Comparison of ENCODE assay signal across 12 cellular contexts in the genomic region with DNA sequence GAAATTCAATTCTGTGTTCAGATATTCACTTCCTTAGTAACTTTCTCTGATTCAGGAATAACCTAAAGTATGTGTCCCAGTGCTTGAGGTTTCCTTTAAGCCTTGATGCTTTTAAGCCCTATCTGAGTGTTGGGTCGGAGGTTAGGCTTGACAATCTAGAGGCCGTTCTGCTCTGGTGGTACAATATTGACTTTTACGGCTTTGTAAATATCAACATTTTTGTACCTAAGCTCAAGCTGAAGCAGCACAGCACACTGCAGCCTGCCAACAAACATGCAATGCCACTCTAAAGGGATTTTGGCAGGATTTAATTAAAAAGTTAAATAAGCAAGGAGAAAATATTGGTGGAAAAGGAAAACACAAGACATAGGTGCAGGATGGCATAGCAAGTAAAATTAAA.
"Had no signal": no experiment of that assay in that cellular context is flagged by ENCODE, and none has a peak within 500 bp of the region (broad histone marks: within the 10 kb centered on the region; RNA-seq: fewer than 3 reads in every experiment).

No MANE protein-coding gene starts in this region.

- H3K4me1 Mint-ChIP-seq: activated CD4-positive, alpha-beta T cell treated with anti-CD3 and anti-CD28 coated beads, Interleukin-2, amount 10 ng/mL, durations not matched to agents 24 days and 14 days; activated naive CD4-positive, alpha-beta T cell treated with anti-CD3 and anti-CD28 coated beads, Interleukin-2, amount 10 ng/mL, durations not matched to agents 7 days and 5 days; activated T-helper 17 cell treated with anti-CD3 and anti-CD28 coated beads, Interleukin-2, amount 50 U/mL, for 72 hours had no signal

- H3K9me3 Mint-ChIP-seq: activated CD4-positive, alpha-beta T cell treated with anti-CD3 and anti-CD28 coated beads, Interleukin-2, amount 10 ng/mL, durations not matched to agents 24 days and 14 days; activated naive CD4-positive, alpha-beta T cell treated with anti-CD3 and anti-CD28 coated beads, Interleukin-2, amount 10 ng/mL, durations not matched to agents 7 days and 5 days; activated T-helper 17 cell treated with anti-CD3 and anti-CD28 coated beads, Interleukin-2, amount 50 U/mL, for 72 hours had no signal

- DNase-seq: activated CD4-positive, alpha-beta T cell treated with anti-CD3 and anti-CD28 coated beads, Interleukin-2, amount 10 ng/mL, durations not matched to agents 24 days and 14 days; activated naive CD4-positive, alpha-beta T cell treated with anti-CD3 and anti-CD28 coated beads, Interleukin-2, amount 10 ng/mL, durations not matched to agents 7 days and 5 days; activated T-cell treated with anti-CD3 and anti-CD28 coated beads for 4 hours; foreskin keratinocyte; left ventricle myocardium inferior; pancreas; retina had no signal

- H3K27ac ChIP-seq: foreskin keratinocyte, left ventricle myocardium inferior, pancreas, skin epidermis had no signal

- H3K27ac Mint-ChIP-seq: activated CD4-positive, alpha-beta T cell treated with anti-CD3 and anti-CD28 coated beads, Interleukin-2, amount 10 ng/mL, durations not matched to agents 24 days and 14 days; activated naive CD4-positive, alpha-beta T cell treated with anti-CD3 and anti-CD28 coated beads, Interleukin-2, amount 10 ng/mL, durations not matched to agents 7 days and 5 days; activated T-helper 17 cell treated with anti-CD3 and anti-CD28 coated beads, Interleukin-2, amount 50 U/mL, for 72 hours had no signal

- H3K36me3 Mint-ChIP-seq: activated naive CD4-positive, alpha-beta T cell treated with anti-CD3 and anti-CD28 coated beads, Interleukin-2, amount 10 ng/mL, durations not matched to agents 7 days and 5 days had no signal

- FAIRE-seq: colon, endothelial cell of umbilical vein, keratinocyte had no signal

- H3K27me3 Mint-ChIP-seq: activated CD4-positive, alpha-beta T cell treated with anti-CD3 and anti-CD28 coated beads, Interleukin-2, amount 10 ng/mL, durations not matched to agents 24 days and 14 days; activated naive CD4-positive, alpha-beta T cell treated with anti-CD3 and anti-CD28 coated beads, Interleukin-2, amount 10 ng/mL, durations not matched to agents 7 days and 5 days; activated T-helper 17 cell treated with anti-CD3 and anti-CD28 coated beads, Interleukin-2, amount 50 U/mL, for 72 hours had no signal

- H3K36me3 ChIP-seq: left ventricle myocardium inferior, pancreas had no signal

- ATAC-seq: activated T-helper 17 cell treated with anti-CD3 and anti-CD28 coated beads, Interleukin-2, amount 50 U/mL, for 72 hours; foreskin keratinocyte had no signal

- H3K4me3 Mint-ChIP-seq: activated CD4-positive, alpha-beta T cell treated with anti-CD3 and anti-CD28 coated beads, Interleukin-2, amount 10 ng/mL, durations not matched to agents 24 days and 14 days; activated naive CD4-positive, alpha-beta T cell treated with anti-CD3 and anti-CD28 coated beads, Interleukin-2, amount 10 ng/mL, durations not matched to agents 7 days and 5 days; activated T-helper 17 cell treated with anti-CD3 and anti-CD28 coated beads, Interleukin-2, amount 50 U/mL, for 72 hours had no signal

- H3K9me3 ChIP-seq: left ventricle myocardium inferior, pancreas had no signal

- H3K4me3 ChIP-seq: left ventricle myocardium inferior, pancreas, skin epidermis had no signal

- H3K27me3 ChIP-seq: foreskin keratinocyte, pancreas had no signal
